In genomic region chr11:844693-845644, GRCh38 we compare ENCODE assay signal across 8 cellular contexts. TPM values are rescaled to one million over a fixed set of nuclear protein-coding genes. Genes with fewer than 3 reads are reported as not detected.
DNase-seq lines count a peak whose midpoint lies in the region; ATAC-seq, FAIRE-seq and TF ChIP-seq lines count a peak whose summit lies in the region.

No MANE protein-coding gene starts in this region.

- H3K27ac ChIP-seq in A549 (peak overlapping the region; percentile 99), gastroesophageal sphincter (peak overlapping the region; percentile 79 to 98 (median 93))

- TF ChIP-seq EP300 in A549 (IDR thresholded peaks at IDR 0.05) = no peak
- no peak for TF ChIP-seq EP300 in gastroesophageal sphincter (IDR thresholded peaks at IDR 0.05)

- H3K4me3 Mint-ChIP-seq in activated B cell treated with CpG ODN at 0.5 μM for 24 hours = peak overlapping the region; percentile 61
- H3K4me3 Mint-ChIP-seq in osteocyte (ENCODE audit: unreplicated experiment) = peak overlapping the region; percentile 73

- intact Hi-C loops in activated B cell treated with CpG ODN at 0.5 μM for 24 hours (cut with micrococcal nuclease) = loop anchor here (5.0 to 10.0 kb wide), 3 partner anchors 122 to 730 kb away; partner anchors contain the start of genes BRSK2 and DUSP8

- H3K36me3 ChIP-seq in gastroesophageal sphincter = peaks cover 0 to 20% of the 10 kb centered on the region in 2 donors

- TF ChIP-seq RAD21 in A549 (conservative IDR thresholded peaks at IDR 0.05 in 1 of 2, IDR thresholded peaks at IDR 0.05 in 1 of 2) = no peak

- no peak for TF ChIP-seq CTCF in A549 (IDR thresholded peaks at IDR 0.05)
- no peak for TF ChIP-seq CTCF in activated B cell treated with CpG ODN at 0.5 μM for 24 hours (IDR thresholded peaks at IDR 0.05)
- TF ChIP-seq CTCF in gastroesophageal sphincter (IDR thresholded peaks at IDR 0.05) = no peak
- TF ChIP-seq CTCF in osteocyte (IDR thresholded peaks at IDR 0.05) = peak; percentile 23

- H3K27ac Mint-ChIP-seq in activated B cell treated with CpG ODN at 0.5 μM for 24 hours = no peak overlapping the region
- peak overlapping the region; percentile 96 for H3K27ac Mint-ChIP-seq in osteocyte (ENCODE audit: unreplicated experiment)

- H3K4me2 ChIP-seq in A549 = peak overlapping the region; percentile 92

- peak overlapping the region; percentile 100 for H3K4me3 ChIP-seq in A549
- H3K4me3 ChIP-seq in gastroesophageal sphincter = peak overlapping the region; percentile 91 to 100

- peaks cover 7% of the 10 kb centered on the region for H3K27me3 Mint-ChIP-seq in activated B cell treated with CpG ODN at 0.5 μM for 24 hours
- H3K27me3 Mint-ChIP-seq in osteocyte (ENCODE audit: unreplicated experiment) = no peaks in the 10 kb centered on the region

- no peak; the same call in 1 of the 2 replicates for TF ChIP-seq POLR2A in A549 (IDR thresholded peaks at IDR 0.05; ENCODE audit: low read length)
- TF ChIP-seq POLR2A in gastroesophageal sphincter (IDR thresholded peaks at IDR 0.05) = no peak

- 17% methylated on average over 9 of the region's 31 CpGs for WGBS in A549 (ENCODE audit: missing lambda C conversion rate)
- WGBS in gastroesophageal sphincter (ENCODE audit: low coverage in 1 of 2), 2 donors = 7% methylated on average over 3 of the region's 31 CpGs; no CpG with 5 or more reads in 1 of the 2 donors

- H3K9me3 Mint-ChIP-seq in activated B cell treated with CpG ODN at 0.5 μM for 24 hours (no peaks in the 10 kb centered on the region), osteocyte (ENCODE audit: unreplicated experiment) (no peaks in the 10 kb centered on the region)

- ATAC-seq in A549 (peak; percentile 2 to 55), activated B cell treated with CpG ODN at 0.5 μM for 24 hours (ENCODE audit: low read depth) (no peak), gastroesophageal sphincter (peak; percentile 71), HG02642 (IDR thresholded peaks at IDR 0.05; ENCODE audit: poor library complexity, unreplicated experiment) (no peak), GM18868 (IDR thresholded peaks at IDR 0.05; ENCODE audit: unreplicated experiment) (no peak)

- CTCF ChIA-PET in A549 (lab: Yijun Ruan, JAX) = interaction anchor here (0.7 to 5.4 kb wide), 4 partner anchors 11 to 206 kb away, joined by 3 to 40 read pairs (median 20); no protein-coding TSS in a partner anchor
- CTCF ChIA-PET in HEK293T (lab: Yijun Ruan, JAX) = no interaction called here
- CTCF ChIA-PET in activated B cell treated with CpG ODN at 0.5 μM for 24 hours (lab: Charles Lee) = no interaction called here

- DNase-seq in A549 (ENCODE audit: low read depth in 1 of 2, low spot score in 1 of 2) = peak; percentile 83 to 92
- peak; percentile 51 for DNase-seq in HEK293T (ENCODE audit: extremely low spot score)
- no peak for DNase-seq in activated B cell treated with CpG ODN at 0.5 μM for 24 hours
- DNase-seq in osteocyte (ENCODE audit: extremely low spot score, unreplicated experiment) = peak; percentile 97
- DNase-seq in activated CD8-positive, alpha-beta memory T cell treated with anti-CD3 and anti-CD28 coated beads for 24 hours = no peak

- H3K4me1 Mint-ChIP-seq in activated B cell treated with CpG ODN at 0.5 μM for 24 hours = peaks cover 41% of the 10 kb centered on the region
- peaks cover 56% of the 10 kb centered on the region for H3K4me1 Mint-ChIP-seq in osteocyte (ENCODE audit: unreplicated experiment)

- H3K27me3 ChIP-seq in gastroesophageal sphincter = peaks cover 16% of the 10 kb centered on the region

- POLR2A ChIA-PET in A549 (lab: Yijun Ruan, JAX) = interaction anchor here (0.6 to 3.9 kb wide), 5 partner anchors 12 to 50 kb away, joined by 3 to 47 read pairs (median 6); partner anchors contain the start of genes CD151 and PNPLA2
- POLR2A ChIA-PET in HEK293T (lab: Yijun Ruan, JAX) = interaction anchor here (1.4 to 5.4 kb wide), 2 partner anchors 14 to 26 kb away, joined by 6 to 63 read pairs; partner anchors contain the start of genes CD151 and CRACR2B
- POLR2A ChIA-PET in activated B cell treated with CpG ODN at 0.5 μM for 24 hours (lab: Charles Lee) = interaction anchor here (1.2 kb wide), 1 partner anchor 77 kb away, joined by 3 read pairs; no protein-coding TSS in a partner anchor

- H3K36me3 Mint-ChIP-seq in activated B cell treated with CpG ODN at 0.5 μM for 24 hours (ENCODE audit: low read depth) (peaks cover 12% of the 10 kb centered on the region), osteocyte (ENCODE audit: unreplicated experiment) (peaks cover 6% of the 10 kb centered on the region)

- FAIRE-seq in A549 (lab: Jason Lieb, UNC) = no peak

- H3K9me3 ChIP-seq in A549 (no peaks in the 10 kb centered on the region), gastroesophageal sphincter (no peaks in the 10 kb centered on the region)

- H3K4me1 ChIP-seq in A549 (peaks cover 55% of the 10 kb centered on the region), gastroesophageal sphincter (peaks cover 6 to 87% (median 43%) of the 10 kb centered on the region in 3 donors)

TF ChIP-seq in A549, 52 proteins besides CTCF, POLR2A, EP300 and RAD21 (continues in another document):
- TF ChIP-seq MYC (IDR thresholded peaks at IDR 0.05; ENCODE audit: borderline replicate concordance, low read length) (0 out of 2 replicates have a peak, but pooled peaks have one; percentile 30), MAFK (IDR thresholded peaks at IDR 0.05; ENCODE audit: partially characterized antibody) (peak; percentile 76), MAX (IDR thresholded peaks at IDR 0.05) (peak; percentile 38; the same call in 1 of the 2 replicates), ZFP36 (IDR thresholded peaks at IDR 0.05; ENCODE audit: borderline replicate concordance, partially characterized antibody) (no peak)

TF ChIP-seq in HEK293T, 16 proteins besides CTCF, POLR2A, EP300 and RAD21:
- no peak for TF ChIP-seq FOXA1 (IDR thresholded peaks at IDR 0.05)
- no peak for TF ChIP-seq NFRKB (IDR thresholded peaks at IDR 0.05)
- no peak for TF ChIP-seq BHLHE40 (IDR thresholded peaks at IDR 0.05; ENCODE audit: borderline replicate concordance)
- TF ChIP-seq TARDBP (IDR thresholded peaks at IDR 0.05) = no peak
- TF ChIP-seq FOXK2 (IDR thresholded peaks at IDR 0.05) = no peak
- TF ChIP-seq SUZ12 (IDR thresholded peaks at IDR 0.05) = no peak
- no peak for TF ChIP-seq FOXM1 (IDR thresholded peaks at IDR 0.05; ENCODE audit: borderline replicate concordance)
- TF ChIP-seq CTBP1 (IDR thresholded peaks at IDR 0.05; ENCODE audit: borderline replicate concordance) = no peak
- TF ChIP-seq HDGF (IDR thresholded peaks at IDR 0.05; ENCODE audit: borderline replicate concordance) = no peak
- no peak for TF ChIP-seq LEF1 (IDR thresholded peaks at IDR 0.05; ENCODE audit: borderline replicate concordance)
- TF ChIP-seq ARNT (IDR thresholded peaks at IDR 0.05) = no peak

RNA-seq across cellular contexts. Expression of gene TSPAN4, which starts 2.3 kb away (rescaled TPM):
- 83.5 and 87.8 TPM in 2 replicates for polyA plus RNA-seq in A549 (2011; rRNA removed)
- polyA plus RNA-seq in A549 (2012; cell fraction: cytosol; rRNA removed) = 286 and 346 TPM in 2 replicates
- polyA plus RNA-seq in A549 (2012; cell fraction: nucleus; rRNA removed) = 714 and 975 TPM in 2 replicates
- 145 to 150 TPM (median 146 TPM) in 3 replicates for polyA plus RNA-seq in A549 (2017; fragmentation: RNase III; extraction: RNeasy Plus Mini Kit Qiagen cat#74134 plus additional on column Dnase treatment)
- 46.9 and 63.5 TPM in 2 replicates for polyA minus RNA-seq in A549 (2011; rRNA and poly(A)+ RNA removed)
- 2.2 and 2.3 TPM in 2 replicates for total RNA-seq in activated B cell treated with CpG ODN at 0.5 μM for 24 hours
- total RNA-seq in gastroesophageal sphincter = 100 to 1,000 TPM in 3 of 4 donors, 10 to 100 TPM in 1; 66.5 to 115 (median 112) TPM
- 163 and 175 TPM in 2 replicates for total RNA-seq in osteocyte

RNA-seq across cellular contexts. Expression of gene POLR2L, which starts 2.6 kb away (rescaled TPM):
- polyA plus RNA-seq in A549 (2011; rRNA removed) (140 and 197 TPM in 2 replicates), A549 (2017; fragmentation: RNase III; extraction: RNeasy Plus Mini Kit Qiagen cat#74134 plus additional on column Dnase treatment) (773 to 868 TPM (median 807 TPM) in 3 replicates)
- 1,407 and 1,430 TPM in 2 replicates for polyA plus RNA-seq in A549 (2012; cell fraction: cytosol; rRNA removed)
- polyA plus RNA-seq in A549 (2012; cell fraction: nucleus; rRNA removed) = 294 and 364 TPM in 2 replicates
- 73.3 and 88.5 TPM in 2 replicates for polyA minus RNA-seq in A549 (2011; rRNA and poly(A)+ RNA removed)
- total RNA-seq in activated B cell treated with CpG ODN at 0.5 μM for 24 hours (83.9 and 90.2 TPM in 2 replicates), gastroesophageal sphincter (10 to 100 TPM; 65.5 to 86.0 (median 71.8) TPM), osteocyte (170 and 193 TPM in 2 replicates)

RNA-seq across cellular contexts. Expression of gene CD151, which starts 12.2 kb away (rescaled TPM):
- polyA plus RNA-seq in A549 (2011; rRNA removed) = 409 and 523 TPM in 2 replicates
- 964 and 1,353 TPM in 2 replicates for polyA plus RNA-seq in A549 (2012; cell fraction: cytosol; rRNA removed)
- 1,564 and 2,065 TPM in 2 replicates for polyA plus RNA-seq in A549 (2012; cell fraction: nucleus; rRNA removed)
- polyA plus RNA-seq in A549 (2017; fragmentation: RNase III; extraction: RNeasy Plus Mini Kit Qiagen cat#74134 plus additional on column Dnase treatment) = 649 to 701 TPM (median 695 TPM) in 3 replicates
- 530 and 576 TPM in 2 replicates for polyA minus RNA-seq in A549 (2011; rRNA and poly(A)+ RNA removed)
- total RNA-seq in activated B cell treated with CpG ODN at 0.5 μM for 24 hours = 14.4 and 14.5 TPM in 2 replicates
- total RNA-seq in gastroesophageal sphincter = 100 to 1,000 TPM; 277 to 794 (median 465) TPM
- total RNA-seq in osteocyte = 377 and 379 TPM in 2 replicates

RNA-seq across cellular contexts. Expression of gene CRACR2B, which starts 17.2 kb away (rescaled TPM):
- polyA plus RNA-seq in A549 (2011; rRNA removed) = 1.2 and 1.8 TPM in 2 replicates
- 2.9 and 3.3 TPM in 2 replicates for polyA plus RNA-seq in A549 (2012; cell fraction: cytosol; rRNA removed)
- polyA plus RNA-seq in A549 (2012; cell fraction: nucleus; rRNA removed) = 8.2 and 9.3 TPM in 2 replicates
- polyA plus RNA-seq in A549 (2017; fragmentation: RNase III; extraction: RNeasy Plus Mini Kit Qiagen cat#74134 plus additional on column Dnase treatment) = 3.0 to 3.3 TPM (median 3.1 TPM) in 3 replicates
- 0.70 and 1.2 TPM in 2 replicates for polyA minus RNA-seq in A549 (2011; rRNA and poly(A)+ RNA removed)
- total RNA-seq in activated B cell treated with CpG ODN at 0.5 μM for 24 hours = 4.1 and 4.5 TPM in 2 replicates
- total RNA-seq in gastroesophageal sphincter = 10 to 100 TPM in 1 of 4 donors, 1 to 10 TPM in 3; 4.1 to 10.3 (median 6.4) TPM
- total RNA-seq in osteocyte = 3.9 and 4.2 TPM in 2 replicates

RNA-seq across cellular contexts. Expression of gene PNPLA2, which starts 26.3 kb away (rescaled TPM):
- polyA plus RNA-seq in A549 (2011; rRNA removed) (13.2 and 16.1 TPM in 2 replicates), A549 (2017; fragmentation: RNase III; extraction: RNeasy Plus Mini Kit Qiagen cat#74134 plus additional on column Dnase treatment) (25.1 to 29.2 TPM (median 25.4 TPM) in 3 replicates)
- 45.8 and 63.3 TPM in 2 replicates for polyA plus RNA-seq in A549 (2012; cell fraction: cytosol; rRNA removed)
- polyA plus RNA-seq in A549 (2012; cell fraction: nucleus; rRNA removed) = 114 and 198 TPM in 2 replicates
- polyA minus RNA-seq in A549 (2011; rRNA and poly(A)+ RNA removed) = 33.9 and 38.8 TPM in 2 replicates
- total RNA-seq in activated B cell treated with CpG ODN at 0.5 μM for 24 hours (52.9 and 53.2 TPM in 2 replicates), gastroesophageal sphincter (10 to 100 TPM; 39.7 to 79.4 (median 58.9) TPM), osteocyte (83.8 and 96.4 TPM in 2 replicates)

Comparison
In these comparisons a context has a peak if more than half of its experiments do, and no peak if none do; other contexts are left out.
1. ATAC-seq: peak in A549 (2 of 2) and gastroesophageal sphincter (single experiment); none in activated B cell treated with CpG ODN at 0.5 μM for 24 hours (single experiment), HG02642 (single experiment) and GM18868 (single experiment).
2. DNase-seq: peak in A549 (2 of 2), HEK293T (single experiment) and osteocyte (single experiment); none in activated B cell treated with CpG ODN at 0.5 μM for 24 hours (single experiment) and activated CD8-positive, alpha-beta memory T cell treated with anti-CD3 and anti-CD28 coated beads for 24 hours (single experiment).
3. RNA of gene TSPAN4, which starts 2.3 kb away (total RNA-seq): 163 to 175 TPM in osteocyte and 66.5 to 115 TPM in gastroesophageal sphincter; 2.2 to 2.3 TPM in activated B cell treated with CpG ODN at 0.5 μM for 24 hours; every median in the first group is over 10 times any median in the second.
4. RNA of gene CD151, which starts 12.2 kb away (total RNA-seq): 277 to 794 TPM in gastroesophageal sphincter and 377 to 379 TPM in osteocyte; 14.4 to 14.5 TPM in activated B cell treated with CpG ODN at 0.5 μM for 24 hours; every median in the first group is over 10 times any median in the second.